ENCODE assay signal across 10 cellular contexts in genomic region chr6:158206740-158207451, GRCh38. TPM values are rescaled to one million over a fixed set of nuclear protein-coding genes. Genes with fewer than 3 reads are reported as not detected.
DNase-seq lines count a peak whose midpoint lies in the region; ATAC-seq and TF ChIP-seq lines count a peak whose summit lies in the region.
"Had no signal": no experiment of that assay in that cellular context is flagged by ENCODE, and none has a peak within 500 bp of the region (broad histone marks: within the 10 kb centered on the region; RNA-seq: fewer than 3 reads in every experiment).

No MANE protein-coding gene starts in this region.

- H2AFZ ChIP-seq in Karpas-422 (ENCODE audit: low read length) = no peak overlapping the region

- H3K4me1 ChIP-seq in Karpas-422 (ENCODE audit: low read length) = no peaks in the 10 kb centered on the region

- no peak for TF ChIP-seq CTCF in chondrocyte (IDR thresholded peaks at IDR 0.05)

- H3K4me2 ChIP-seq in Karpas-422 (ENCODE audit: low read depth, low read length, poor library complexity, severe bottlenecking) = no peak overlapping the region

- H3K4me1 Mint-ChIP-seq in stimulated activated naive CD8-positive, alpha-beta T cell treated with anti-CD3 and anti-CD28 coated beads, Interleukin-15, Interleukin-2, amounts not matched to agents 100 ng/mL and 50 ng/mL, for 24 hours (ENCODE audit: low read depth) = peaks cover 37% of the 10 kb centered on the region
- peaks cover 22% of the 10 kb centered on the region for H3K4me1 Mint-ChIP-seq in chondrocyte (ENCODE audit: low read depth)

- H3K79me2 ChIP-seq in Karpas-422 (ENCODE audit: low read length) = no peaks in the 10 kb centered on the region

- H3K4me3 Mint-ChIP-seq in stimulated activated naive CD8-positive, alpha-beta T cell treated with anti-CD3 and anti-CD28 coated beads, Interleukin-15, Interleukin-2, amounts not matched to agents 100 ng/mL and 50 ng/mL, for 24 hours = peak overlapping the region; percentile 50
- H3K4me3 Mint-ChIP-seq in chondrocyte (ENCODE audit: unreplicated experiment) = no peak overlapping the region

- no peaks in the 10 kb centered on the region for H3K9me2 ChIP-seq in Karpas-422 (replicated peaks; ENCODE audit: insufficient read depth, low read length)

- no peak for DNase-seq in stimulated activated naive CD8-positive, alpha-beta T cell treated with anti-CD3 and anti-CD28 coated beads, Interleukin-15, Interleukin-2, amounts not matched to agents 100 U/mL and 50 U/mL, for 24 hours
- DNase-seq in HS-27A (ENCODE audit: low read depth) (peak; percentile 73), chondrocyte (ENCODE audit: low spot score) (no peak), Karpas-422 (no peak), left colon (no peak)
- DNase-seq: KBM-7, NCI-H187 treated with DMSO at 0.1 percent for 48 hours had no signal

- intact Hi-C loops in left colon (cut with DNase I, micrococcal nuclease) = no loop called here

- ATAC-seq in stimulated activated naive CD8-positive, alpha-beta T cell treated with anti-CD3 and anti-CD28 coated beads, Interleukin-15, Interleukin-2, amounts not matched to agents 100 U/mL and 50 U/mL, for 24 hours = no peak
- ATAC-seq in left colon (no peak), esophagus mucosa (no peak), GM21360 (IDR thresholded peaks at IDR 0.05; ENCODE audit: unreplicated experiment) (no peak)

- no peak overlapping the region for H3K9ac ChIP-seq in Karpas-422 (ENCODE audit: low read length)

- H4K20me1 ChIP-seq in Karpas-422 (ENCODE audit: insufficient read depth, low read depth, low read length) = no peaks in the 10 kb centered on the region

- H3K9me3 ChIP-seq in Karpas-422 (ENCODE audit: low read length) = no peaks in the 10 kb centered on the region

- peak overlapping the region; percentile 81 for H3K27ac Mint-ChIP-seq in stimulated activated naive CD8-positive, alpha-beta T cell treated with anti-CD3 and anti-CD28 coated beads, Interleukin-15, Interleukin-2, amounts not matched to agents 100 ng/mL and 50 ng/mL, for 24 hours
- peak overlapping the region; percentile 67 for H3K27ac Mint-ChIP-seq in chondrocyte (ENCODE audit: unreplicated experiment)

- no peaks in the 10 kb centered on the region for H3K36me3 ChIP-seq in Karpas-422 (ENCODE audit: insufficient read depth, low read length)

- H3K27ac ChIP-seq in Karpas-422 (ENCODE audit: low read length) = no peak overlapping the region

- H3K27me3 ChIP-seq in Karpas-422 (ENCODE audit: low read length) = no peaks in the 10 kb centered on the region

- H3K4me3 ChIP-seq in Karpas-422 (ENCODE audit: low read length) = no peak overlapping the region

- no peaks in the 10 kb centered on the region for H3K36me3 Mint-ChIP-seq in stimulated activated naive CD8-positive, alpha-beta T cell treated with anti-CD3 and anti-CD28 coated beads, Interleukin-15, Interleukin-2, amounts not matched to agents 100 ng/mL and 50 ng/mL, for 24 hours (ENCODE audit: low read depth)
- H3K36me3 Mint-ChIP-seq in chondrocyte (ENCODE audit: low read depth) = no peaks in the 10 kb centered on the region

- H3K9me3 Mint-ChIP-seq in stimulated activated naive CD8-positive, alpha-beta T cell treated with anti-CD3 and anti-CD28 coated beads, Interleukin-15, Interleukin-2, amounts not matched to agents 100 ng/mL and 50 ng/mL, for 24 hours = no peaks in the 10 kb centered on the region
- no peaks in the 10 kb centered on the region for H3K9me3 Mint-ChIP-seq in chondrocyte (ENCODE audit: low read depth)

- H3K27me3 Mint-ChIP-seq in stimulated activated naive CD8-positive, alpha-beta T cell treated with anti-CD3 and anti-CD28 coated beads, Interleukin-15, Interleukin-2, amounts not matched to agents 100 ng/mL and 50 ng/mL, for 24 hours = peaks cover 10% of the 10 kb centered on the region
- H3K27me3 Mint-ChIP-seq in chondrocyte (ENCODE audit: low read depth) = no peaks in the 10 kb centered on the region

RNA-seq across cellular contexts. Expression of gene GTF2H5, which starts 38.7 kb away (rescaled TPM):
- 31.6 to 35.2 TPM (median 31.9 TPM) in 3 replicates for total RNA-seq in chondrocyte
- total RNA-seq in Karpas-422 (2014; rRNA removed; shearing (Covaris generic); ENCODE audit: low replicate concordance) = 5.2 and 9.6 TPM in 2 replicates
- total RNA-seq in left colon = 10 to 100 TPM; 11.2 to 14.2 TPM
- total RNA-seq in esophagus mucosa = 20.4 TPM

RNA-seq across cellular contexts. Expression of gene SERAC1, which starts 38.8 kb away (rescaled TPM):
- total RNA-seq in chondrocyte (15.3 to 17.1 TPM (median 15.4 TPM) in 3 replicates), left colon (10 to 100 TPM in 1 of 2 donors, 1 to 10 TPM in 1; 8.7 to 13.0 TPM), esophagus mucosa (7.4 TPM)
- 1.1 and 3.6 TPM in 2 replicates for total RNA-seq in Karpas-422 (2014; rRNA removed; shearing (Covaris generic); ENCODE audit: low replicate concordance)
